In the genomic region with DNA sequence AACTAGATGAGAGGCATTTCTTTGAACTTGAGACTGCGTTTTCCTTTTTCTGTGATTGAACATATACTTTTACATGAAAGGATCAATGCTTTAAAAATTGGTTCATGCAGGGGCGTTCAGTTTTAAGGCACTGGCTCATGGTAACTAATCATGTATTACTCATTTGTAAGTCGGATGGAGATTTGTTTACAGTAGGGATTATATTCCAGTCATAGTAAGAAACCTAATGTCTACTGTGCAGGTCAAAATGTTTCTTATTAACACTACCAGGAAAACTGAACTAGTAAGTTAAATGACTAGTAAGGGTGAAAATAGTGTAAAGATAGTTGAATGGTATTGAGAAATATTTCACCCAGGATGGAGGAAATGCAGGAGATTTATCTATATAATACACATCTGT, we compare ENCODE assay signal across 8 cellular contexts.
"Had no signal": no experiment of that assay in that cellular context is flagged by ENCODE, and none has a peak within 500 bp of the region (broad histone marks: within the 10 kb centered on the region; RNA-seq: fewer than 3 reads in every experiment).

No MANE protein-coding gene starts in this region.

- ATAC-seq: GM23338, K562 had no signal

- H3K27ac Mint-ChIP-seq: GM23338, H9 had no signal

- H3K4me3 ChIP-seq: GM23338, K562 had no signal

- FAIRE-seq: H1, H54, K562 had no signal

- DNase-seq: H9, HCEC 1CT, IMR-90, KG1 had no signal

- H3K4me1 Mint-ChIP-seq: GM23338, H9 had no signal

- H3K4me3 Mint-ChIP-seq: GM23338, H9 had no signal
